ENCODE assay signal across 8 cellular contexts in genomic region chr12:49553512-49554088, GRCh38. TPM values are rescaled to one million over a fixed set of nuclear protein-coding genes. Genes with fewer than 3 reads are reported as not detected.
DNase-seq lines count a peak whose midpoint lies in the region; ATAC-seq and TF ChIP-seq lines count a peak whose summit lies in the region.

No MANE protein-coding gene starts in this region.

- H3K4me1 ChIP-seq in right lobe of liver: peaks cover 0 to 19% (median 0%) of the 10 kb centered on the region in 4 donors

- no peaks in the 10 kb centered on the region for H3K9me3 Mint-ChIP-seq in activated CD4-positive, alpha-beta T cell treated with anti-CD3 and anti-CD28 coated beads, Interleukin-2, amount 10 ng/mL, durations not matched to agents 7 days and 5 days
- no peaks in the 10 kb centered on the region for H3K9me3 Mint-ChIP-seq in activated B cell treated with CpG ODN at 0.5 μM for 24 hours

- ATAC-seq in activated B cell treated with CpG ODN at 0.5 μM for 24 hours (ENCODE audit: low read depth): peak; percentile 65
- ATAC-seq in right lobe of liver: peak in 1 of 4 donors; percentile 48
- no peak for ATAC-seq in HG03025 (IDR thresholded peaks at IDR 0.05; ENCODE audit: low FRiP score, unreplicated experiment)

- no peaks in the 10 kb centered on the region for H3K9me3 ChIP-seq in right lobe of liver

- TF ChIP-seq POLR2A in right lobe of liver (IDR thresholded peaks at IDR 0.05): no peak

- intact Hi-C loops in activated B cell treated with CpG ODN at 0.5 μM for 24 hours (cut with micrococcal nuclease): loop anchor here (1.0 to 5.0 kb wide), 2 partner anchors 70 to 154 kb away; partner anchors contain the start of genes FMNL3 and PRPF40B
- intact Hi-C loops in right lobe of liver (cut with DNase I): no loop called here

- H3K27me3 ChIP-seq in right lobe of liver: no peaks in the 10 kb centered on the region

- H3K4me1 Mint-ChIP-seq in activated CD4-positive, alpha-beta T cell treated with anti-CD3 and anti-CD28 coated beads, Interleukin-2, amount 10 ng/mL, durations not matched to agents 7 days and 5 days: peaks cover 11% of the 10 kb centered on the region
- H3K4me1 Mint-ChIP-seq in activated B cell treated with CpG ODN at 0.5 μM for 24 hours: peaks cover 4% of the 10 kb centered on the region

- CTCF ChIA-PET in activated CD4-positive, alpha-beta T cell treated with anti-CD3 and anti-CD28 coated beads, Interleukin-2, amount 10 ng/mL, durations not matched to agents 7 days and 5 days (lab: Charles Lee): interaction anchor here (0.9 to 2.3 kb wide), 9 partner anchors 12 to 195 kb away, joined by 3 to 8 read pairs (median 4); partner anchors contain the start of genes MCRS1 and PRPF40B
- CTCF ChIA-PET in activated B cell treated with CpG ODN at 0.5 μM for 24 hours (lab: Charles Lee): interaction anchor here (0.9 to 2.2 kb wide), 8 partner anchors 12 to 224 kb away, joined by 3 to 11 read pairs (median 4); partner anchors contain the start of gene PRPF40B

- H3K36me3 ChIP-seq in right lobe of liver: peaks cover 0 to 13% (median 4%) of the 10 kb centered on the region in 4 donors

- peaks cover 7% of the 10 kb centered on the region for H3K36me3 Mint-ChIP-seq in activated CD4-positive, alpha-beta T cell treated with anti-CD3 and anti-CD28 coated beads, Interleukin-2, amount 10 ng/mL, durations not matched to agents 7 days and 5 days (ENCODE audit: low read depth)
- H3K36me3 Mint-ChIP-seq in activated B cell treated with CpG ODN at 0.5 μM for 24 hours (ENCODE audit: low read depth): peaks cover 16% of the 10 kb centered on the region

- H3K27me3 Mint-ChIP-seq in activated CD4-positive, alpha-beta T cell treated with anti-CD3 and anti-CD28 coated beads, Interleukin-2, amount 10 ng/mL, durations not matched to agents 7 days and 5 days: peaks cover 9% of the 10 kb centered on the region
- peaks cover 13% of the 10 kb centered on the region for H3K27me3 Mint-ChIP-seq in activated B cell treated with CpG ODN at 0.5 μM for 24 hours

- H3K4me3 Mint-ChIP-seq in activated CD4-positive, alpha-beta T cell treated with anti-CD3 and anti-CD28 coated beads, Interleukin-2, amount 10 ng/mL, durations not matched to agents 7 days and 5 days: no peak overlapping the region
- no peak overlapping the region for H3K4me3 Mint-ChIP-seq in activated B cell treated with CpG ODN at 0.5 μM for 24 hours

- no peak overlapping the region for H3K27ac Mint-ChIP-seq in activated CD4-positive, alpha-beta T cell treated with anti-CD3 and anti-CD28 coated beads, Interleukin-2, amount 10 ng/mL, durations not matched to agents 7 days and 5 days
- H3K27ac Mint-ChIP-seq in activated B cell treated with CpG ODN at 0.5 μM for 24 hours: no peak overlapping the region

- peak; percentile 54 for DNase-seq in activated CD4-positive, alpha-beta T cell treated with anti-CD3 and anti-CD28 coated beads, Interleukin-2, amount 10 ng/mL, durations not matched to agents 7 days and 5 days
- DNase-seq in activated CD4-positive, alpha-beta T cell treated with anti-CD3 and anti-CD28 coated beads for 4 hours: no peak
- DNase-seq in NCI-H1436 treated with DMSO at 0.1 percent for 48 hours (lab: John Stamatoyannopoulos, UW) (peak; percentile 82), activated B cell treated with CpG ODN at 0.5 μM for 24 hours (no peak), right lobe of liver (no peak), medulla oblongata (ENCODE audit: extremely low spot score) (no peak), NOMO-1 (lab: John Stamatoyannopoulos, UW; ENCODE audit: unreplicated experiment in 2 of 2) (no peak)

- H3K4me3 ChIP-seq in right lobe of liver: no peak overlapping the region

- TF ChIP-seq CTCF in activated B cell treated with CpG ODN at 0.5 μM for 24 hours (IDR thresholded peaks at IDR 0.05): no peak
- peak; percentile 35 to 54 (median 42) for TF ChIP-seq CTCF in right lobe of liver (IDR thresholded peaks at IDR 0.05)

- POLR2A ChIA-PET in activated CD4-positive, alpha-beta T cell treated with anti-CD3 and anti-CD28 coated beads, Interleukin-2, amount 10 ng/mL, durations not matched to agents 7 days and 5 days (lab: Charles Lee): no interaction called here
- POLR2A ChIA-PET in activated B cell treated with CpG ODN at 0.5 μM for 24 hours (lab: Charles Lee): interaction anchor here (2.3 kb wide), 1 partner anchor 14 kb away, joined by 11 read pairs; no protein-coding TSS in a partner anchor

- H3K27ac ChIP-seq in right lobe of liver: no peak overlapping the region

- WGBS in right lobe of liver (ENCODE audit: insufficient coverage, low coverage, low lambda C conversion rate, missing lambda C conversion rate): 52% methylated on average over 2 of the region's 2 CpGs

RNA-seq across cellular contexts. Expression of gene MCRS1, which starts 14.3 kb away (rescaled TPM):
- 10 to 100 TPM; 85.3 to 89.2 TPM for total RNA-seq in activated CD4-positive, alpha-beta T cell treated with anti-CD3 and anti-CD28 coated beads, Interleukin-2, amount 10 ng/mL, durations not matched to agents 7 days and 5 days
- total RNA-seq in activated B cell treated with CpG ODN at 0.5 μM for 24 hours (82.2 and 84.2 TPM in 2 replicates), right lobe of liver (10 to 100 TPM; 16.0 to 23.0 (median 20.4) TPM)

RNA-seq across cellular contexts. Expression of gene KCNH3, which starts 14.8 kb away (rescaled TPM):
- total RNA-seq in activated CD4-positive, alpha-beta T cell treated with anti-CD3 and anti-CD28 coated beads, Interleukin-2, amount 10 ng/mL, durations not matched to agents 7 days and 5 days: 1 to 10 TPM; 1.9 to 2.3 TPM
- 0.27 and 0.44 TPM in 2 replicates for total RNA-seq in activated B cell treated with CpG ODN at 0.5 μM for 24 hours
- total RNA-seq in right lobe of liver: under 1 TPM in 3 of 6 experiments, not detected in 3; 0.09 to 0.25 (median 0.16) TPM

RNA-seq across cellular contexts. Expression of gene FAM186B, which starts 51.8 kb away (rescaled TPM):
- total RNA-seq in activated CD4-positive, alpha-beta T cell treated with anti-CD3 and anti-CD28 coated beads, Interleukin-2, amount 10 ng/mL, durations not matched to agents 7 days and 5 days: under 1 TPM; 0.15 TPM
- total RNA-seq in activated B cell treated with CpG ODN at 0.5 μM for 24 hours (0.93 and 1.5 TPM in 2 replicates), right lobe of liver (1 to 10 TPM in 1 of 6 experiments, under 1 TPM in 5; 0.24 to 1.4 (median 0.71) TPM)

Comparison
In these comparisons a context has a peak if more than half of its experiments do, and no peak if none do; other contexts are left out.
1. DNase-seq: peak in activated CD4-positive, alpha-beta T cell treated with anti-CD3 and anti-CD28 coated beads, Interleukin-2, amount 10 ng/mL, durations not matched to agents 7 days and 5 days (single experiment) and NCI-H1436 treated with DMSO at 0.1 percent for 48 hours (single experiment); none in activated CD4-positive, alpha-beta T cell treated with anti-CD3 and anti-CD28 coated beads for 4 hours (0 of 2), activated B cell treated with CpG ODN at 0.5 μM for 24 hours (single experiment), right lobe of liver (0 of 3), medulla oblongata (single experiment) and NOMO-1 (0 of 2).